Comparison of ENCODE assay signal across 1 cellular context in the genomic region with DNA sequence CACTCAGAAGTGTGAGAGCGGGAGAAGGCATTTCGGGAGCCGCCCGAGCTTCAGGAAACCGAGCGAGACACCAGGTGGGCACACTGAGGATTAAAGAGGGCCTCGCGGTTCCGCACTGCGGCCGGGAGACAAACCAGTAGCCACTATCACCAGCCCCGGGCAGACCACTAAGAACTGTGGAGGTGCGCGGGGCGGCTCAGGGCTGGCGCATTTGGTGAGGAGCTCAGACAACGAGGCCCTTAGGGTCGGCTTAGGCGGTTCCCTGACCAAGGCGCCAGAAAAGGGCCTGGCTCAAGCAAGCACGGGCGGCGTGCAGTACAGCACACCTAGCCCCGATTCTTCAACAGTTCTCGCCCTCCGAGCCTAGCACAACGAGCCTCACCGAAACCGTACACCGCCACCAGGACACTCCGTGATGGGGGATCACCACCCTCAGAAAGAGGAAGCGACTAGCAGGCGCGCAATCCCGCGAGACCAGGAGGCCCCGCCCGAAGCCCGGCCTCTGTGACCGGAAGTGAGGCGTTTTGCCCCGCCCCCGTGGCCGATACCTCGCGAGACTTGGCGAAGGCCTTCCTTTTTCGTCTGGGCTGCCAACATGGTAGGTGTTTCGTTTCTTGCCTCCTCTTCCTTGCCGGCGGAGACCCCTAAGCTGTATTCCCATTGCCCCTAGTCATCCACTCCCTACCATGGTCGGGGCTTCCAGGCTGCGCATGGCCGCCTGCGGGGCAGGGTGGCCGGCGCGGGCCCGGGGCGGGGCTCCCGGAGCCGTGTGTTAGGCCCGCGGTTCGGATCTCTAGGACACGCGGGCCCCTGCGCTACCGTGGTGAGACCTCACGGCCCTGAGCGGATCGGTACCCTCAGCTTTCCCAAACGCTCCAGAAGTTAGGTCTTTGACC.
A peak's percentile ranks its signal among the peaks of the same experiment; 100 is the strongest.
TF ChIP-seq lines count a peak whose summit lies in the region.

A gene (plus strand): TSS at position 574 of the 896 bp plus-strand sequence. CDS start 22 bp downstream, at position 596.
A gene with protein sequence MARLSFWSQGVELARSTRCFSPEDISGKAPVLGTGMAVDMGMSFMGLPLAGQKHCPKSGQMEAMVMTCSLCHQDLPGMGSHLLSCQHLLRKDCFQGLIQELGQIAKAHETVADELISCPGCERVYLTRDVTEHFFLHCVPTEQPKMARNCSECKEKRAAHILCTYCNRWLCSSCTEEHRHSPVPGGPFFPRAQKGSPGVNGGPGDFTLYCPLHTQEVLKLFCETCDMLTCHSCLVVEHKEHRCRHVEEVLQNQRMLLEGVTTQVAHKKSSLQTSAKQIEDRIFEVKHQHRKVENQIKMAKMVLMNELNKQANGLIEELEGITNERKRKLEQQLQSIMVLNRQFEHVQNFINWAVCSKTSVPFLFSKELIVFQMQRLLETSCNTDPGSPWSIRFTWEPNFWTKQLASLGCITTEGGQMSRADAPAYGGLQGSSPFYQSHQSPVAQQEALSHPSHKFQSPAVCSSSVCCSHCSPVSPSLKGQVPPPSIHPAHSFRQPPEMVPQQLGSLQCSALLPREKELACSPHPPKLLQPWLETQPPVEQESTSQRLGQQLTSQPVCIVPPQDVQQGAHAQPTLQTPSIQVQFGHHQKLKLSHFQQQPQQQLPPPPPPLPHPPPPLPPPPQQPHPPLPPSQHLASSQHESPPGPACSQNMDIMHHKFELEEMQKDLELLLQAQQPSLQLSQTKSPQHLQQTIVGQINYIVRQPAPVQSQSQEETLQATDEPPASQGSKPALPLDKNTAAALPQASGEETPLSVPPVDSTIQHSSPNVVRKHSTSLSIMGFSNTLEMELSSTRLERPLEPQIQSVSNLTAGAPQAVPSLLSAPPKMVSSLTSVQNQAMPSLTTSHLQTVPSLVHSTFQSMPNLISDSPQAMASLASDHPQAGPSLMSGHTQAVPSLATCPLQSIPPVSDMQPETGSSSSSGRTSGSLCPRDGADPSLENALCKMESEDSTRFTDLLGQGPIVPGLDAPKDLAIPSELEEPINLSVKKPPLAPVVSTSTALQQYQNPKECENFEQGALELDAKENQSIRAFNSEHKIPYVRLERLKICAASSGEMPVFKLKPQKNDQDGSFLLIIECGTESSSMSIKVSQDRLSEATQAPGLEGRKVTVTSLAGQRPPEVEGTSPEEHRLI (N-terminal part only) (minus strand): TSS at position 447 of the 896 bp plus-strand sequence. CDS start 10,391 bp downstream, outside the sequence.

TF ChIP-seq in K562, 482 proteins besides CTCF, POLR2A, EP300 and RAD21 (continued from another document and continues in another):
- TF ChIP-seq, protein P1, sequence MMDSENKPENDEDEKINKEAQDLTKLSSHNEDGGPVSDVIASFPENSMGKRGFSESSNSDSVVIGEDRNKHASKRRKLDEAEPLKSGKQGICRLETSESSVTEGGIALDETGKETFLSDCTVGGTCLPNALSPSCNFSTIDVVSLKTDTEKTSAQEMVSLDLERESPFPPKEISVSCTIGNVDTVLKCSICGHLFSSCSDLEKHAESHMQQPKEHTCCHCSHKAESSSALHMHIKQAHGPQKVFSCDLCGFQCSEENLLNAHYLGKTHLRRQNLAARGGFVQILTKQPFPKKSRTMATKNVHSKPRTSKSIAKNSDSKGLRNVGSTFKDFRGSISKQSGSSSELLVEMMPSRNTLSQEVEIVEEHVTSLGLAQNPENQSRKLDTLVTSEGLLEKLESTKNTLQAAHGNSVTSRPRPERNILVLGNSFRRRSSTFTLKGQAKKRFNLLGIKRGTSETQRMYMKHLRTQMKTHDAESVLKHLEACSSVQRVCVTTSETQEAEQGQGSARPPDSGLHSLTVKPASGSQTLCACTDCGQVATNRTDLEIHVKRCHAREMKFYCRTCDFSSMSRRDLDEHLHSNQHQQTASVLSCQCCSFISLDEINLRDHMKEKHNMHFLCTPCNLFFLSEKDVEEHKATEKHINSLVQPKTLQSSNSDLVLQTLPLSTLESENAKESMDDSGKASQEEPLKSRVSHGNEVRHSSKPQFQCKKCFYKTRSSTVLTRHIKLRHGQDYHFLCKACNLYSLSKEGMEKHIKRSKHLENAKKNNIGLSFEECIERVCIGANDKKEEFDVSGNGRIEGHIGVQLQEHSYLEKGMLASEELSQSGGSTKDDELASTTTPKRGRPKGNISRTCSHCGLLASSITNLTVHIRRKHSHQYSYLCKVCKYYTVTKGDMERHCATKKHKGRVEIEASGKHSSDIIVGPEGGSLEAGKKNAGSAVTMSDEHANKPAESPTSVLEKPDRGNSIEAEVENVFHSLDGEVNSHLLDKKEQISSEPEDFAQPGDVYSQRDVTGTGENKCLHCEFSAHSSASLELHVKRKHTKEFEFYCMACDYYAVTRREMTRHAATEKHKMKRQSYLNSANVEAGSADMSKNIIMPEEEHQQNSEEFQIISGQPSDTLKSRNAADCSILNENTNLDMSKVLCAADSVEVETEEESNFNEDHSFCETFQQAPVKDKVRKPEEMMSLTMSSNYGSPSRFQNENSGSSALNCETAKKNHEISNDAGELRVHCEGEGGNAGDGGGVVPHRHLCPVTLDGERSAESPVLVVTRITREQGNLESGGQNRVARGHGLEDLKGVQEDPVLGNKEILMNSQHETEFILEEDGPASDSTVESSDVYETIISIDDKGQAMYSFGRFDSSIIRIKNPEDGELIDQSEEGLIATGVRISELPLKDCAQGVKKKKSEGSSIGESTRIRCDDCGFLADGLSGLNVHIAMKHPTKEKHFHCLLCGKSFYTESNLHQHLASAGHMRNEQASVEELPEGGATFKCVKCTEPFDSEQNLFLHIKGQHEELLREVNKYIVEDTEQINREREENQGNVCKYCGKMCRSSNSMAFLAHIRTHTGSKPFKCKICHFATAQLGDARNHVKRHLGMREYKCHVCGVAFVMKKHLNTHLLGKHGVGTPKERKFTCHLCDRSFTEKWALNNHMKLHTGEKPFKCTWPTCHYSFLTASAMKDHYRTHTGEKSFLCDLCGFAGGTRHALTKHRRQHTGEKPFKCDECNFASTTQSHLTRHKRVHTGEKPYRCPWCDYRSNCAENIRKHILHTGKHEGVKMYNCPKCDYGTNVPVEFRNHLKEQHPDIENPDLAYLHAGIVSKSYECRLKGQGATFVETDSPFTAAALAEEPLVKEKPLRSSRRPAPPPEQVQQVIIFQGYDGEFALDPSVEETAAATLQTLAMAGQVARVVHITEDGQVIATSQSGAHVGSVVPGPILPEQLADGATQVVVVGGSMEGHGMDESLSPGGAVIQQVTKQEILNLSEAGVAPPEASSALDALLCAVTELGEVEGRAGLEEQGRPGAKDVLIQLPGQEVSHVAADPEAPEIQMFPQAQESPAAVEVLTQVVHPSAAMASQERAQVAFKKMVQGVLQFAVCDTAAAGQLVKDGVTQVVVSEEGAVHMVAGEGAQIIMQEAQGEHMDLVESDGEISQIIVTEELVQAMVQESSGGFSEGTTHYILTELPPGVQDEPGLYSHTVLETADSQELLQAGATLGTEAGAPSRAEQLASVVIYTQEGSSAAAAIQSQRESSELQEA (IDR thresholded peaks at IDR 0.05; ENCODE audit: low read depth) = no peak
- TF ChIP-seq, protein P2, sequence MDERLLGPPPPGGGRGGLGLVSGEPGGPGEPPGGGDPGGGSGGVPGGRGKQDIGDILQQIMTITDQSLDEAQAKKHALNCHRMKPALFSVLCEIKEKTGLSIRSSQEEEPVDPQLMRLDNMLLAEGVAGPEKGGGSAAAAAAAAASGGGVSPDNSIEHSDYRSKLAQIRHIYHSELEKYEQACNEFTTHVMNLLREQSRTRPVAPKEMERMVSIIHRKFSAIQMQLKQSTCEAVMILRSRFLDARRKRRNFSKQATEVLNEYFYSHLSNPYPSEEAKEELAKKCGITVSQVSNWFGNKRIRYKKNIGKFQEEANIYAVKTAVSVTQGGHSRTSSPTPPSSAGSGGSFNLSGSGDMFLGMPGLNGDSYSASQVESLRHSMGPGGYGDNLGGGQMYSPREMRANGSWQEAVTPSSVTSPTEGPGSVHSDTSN (CRISPR knock-in tag; IDR thresholded peaks at IDR 0.05; ENCODE audit: low read depth) = no peak
- TF ChIP-seq, protein P2 (tag; conservative IDR thresholded peaks at IDR 0.05; ENCODE audit: low read depth) = no peak
- TF ChIP-seq C11orf30 (IDR thresholded peaks at IDR 0.05; ENCODE audit: low read depth) (peak; percentile 66; the same call in 1 of the 2 replicates), FIP1L1 (IDR thresholded peaks at IDR 0.05; ENCODE audit: low read depth, low read length, poor library complexity, severe bottlenecking) (peak; percentile 39), HDAC1 (IDR thresholded peaks at IDR 0.05) (peak in 1 of 2 experiments; percentile 74; a peak in 2 of 4 replicates), MYC (IDR thresholded peaks at IDR 0.05; ENCODE audit: low read depth, low read length) (peak; percentile 87), MYC (CRISPR knock-in tag; IDR thresholded peaks at IDR 0.05; ENCODE audit: borderline replicate concordance, low read depth) (peak; percentile 60; the same call in 1 of the 2 replicates), ZNF586 (CRISPR knock-in tag; conservative IDR thresholded peaks at IDR 0.05) (no peak; the same call in 1 of the 2 replicates), STAT5A (IDR thresholded peaks at IDR 0.05; ENCODE audit: borderline replicate concordance, low read length) (no peak), ZNF133 (CRISPR knock-in tag; IDR thresholded peaks at IDR 0.05) (no peak), TFAM (CRISPR knock-in tag; conservative IDR thresholded peaks at IDR 0.05) (no peak), ZNF785 (CRISPR knock-in tag; IDR thresholded peaks at IDR 0.05) (no peak), ZNF445 (CRISPR knock-in tag; IDR thresholded peaks at IDR 0.05; ENCODE audit: low read depth) (no peak), HNRNPK (IDR thresholded peaks at IDR 0.05; ENCODE audit: low read depth, low read length, poor library complexity, severe bottlenecking) (no peak), MAZ (CRISPR knock-in tag; conservative IDR thresholded peaks at IDR 0.05 in 1 of 2, IDR thresholded peaks at IDR 0.05 in 1 of 2) (peak; percentile 64 to 69), ZNF253 (CRISPR knock-in tag; conservative IDR thresholded peaks at IDR 0.05) (no peak), MCM2 (IDR thresholded peaks at IDR 0.05; ENCODE audit: low read depth) (no peak), CAMTA2 (CRISPR knock-in tag; conservative IDR thresholded peaks at IDR 0.05) (no peak), ZC3H4 (CRISPR knock-in tag; IDR thresholded peaks at IDR 0.05; ENCODE audit: borderline replicate concordance) (peak; percentile 28), ZNF408 (CRISPR knock-in tag; IDR thresholded peaks at IDR 0.05; ENCODE audit: low read depth) (no peak), KDM1A (IDR thresholded peaks at IDR 0.05) (no peak)
- TF ChIP-seq, protein P3, sequence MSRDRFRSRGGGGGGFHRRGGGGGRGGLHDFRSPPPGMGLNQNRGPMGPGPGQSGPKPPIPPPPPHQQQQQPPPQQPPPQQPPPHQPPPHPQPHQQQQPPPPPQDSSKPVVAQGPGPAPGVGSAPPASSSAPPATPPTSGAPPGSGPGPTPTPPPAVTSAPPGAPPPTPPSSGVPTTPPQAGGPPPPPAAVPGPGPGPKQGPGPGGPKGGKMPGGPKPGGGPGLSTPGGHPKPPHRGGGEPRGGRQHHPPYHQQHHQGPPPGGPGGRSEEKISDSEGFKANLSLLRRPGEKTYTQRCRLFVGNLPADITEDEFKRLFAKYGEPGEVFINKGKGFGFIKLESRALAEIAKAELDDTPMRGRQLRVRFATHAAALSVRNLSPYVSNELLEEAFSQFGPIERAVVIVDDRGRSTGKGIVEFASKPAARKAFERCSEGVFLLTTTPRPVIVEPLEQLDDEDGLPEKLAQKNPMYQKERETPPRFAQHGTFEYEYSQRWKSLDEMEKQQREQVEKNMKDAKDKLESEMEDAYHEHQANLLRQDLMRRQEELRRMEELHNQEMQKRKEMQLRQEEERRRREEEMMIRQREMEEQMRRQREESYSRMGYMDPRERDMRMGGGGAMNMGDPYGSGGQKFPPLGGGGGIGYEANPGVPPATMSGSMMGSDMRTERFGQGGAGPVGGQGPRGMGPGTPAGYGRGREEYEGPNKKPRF (IDR thresholded peaks at IDR 0.05; ENCODE audit: low read depth, low read length) = no peak
- TF ChIP-seq, protein P4, sequence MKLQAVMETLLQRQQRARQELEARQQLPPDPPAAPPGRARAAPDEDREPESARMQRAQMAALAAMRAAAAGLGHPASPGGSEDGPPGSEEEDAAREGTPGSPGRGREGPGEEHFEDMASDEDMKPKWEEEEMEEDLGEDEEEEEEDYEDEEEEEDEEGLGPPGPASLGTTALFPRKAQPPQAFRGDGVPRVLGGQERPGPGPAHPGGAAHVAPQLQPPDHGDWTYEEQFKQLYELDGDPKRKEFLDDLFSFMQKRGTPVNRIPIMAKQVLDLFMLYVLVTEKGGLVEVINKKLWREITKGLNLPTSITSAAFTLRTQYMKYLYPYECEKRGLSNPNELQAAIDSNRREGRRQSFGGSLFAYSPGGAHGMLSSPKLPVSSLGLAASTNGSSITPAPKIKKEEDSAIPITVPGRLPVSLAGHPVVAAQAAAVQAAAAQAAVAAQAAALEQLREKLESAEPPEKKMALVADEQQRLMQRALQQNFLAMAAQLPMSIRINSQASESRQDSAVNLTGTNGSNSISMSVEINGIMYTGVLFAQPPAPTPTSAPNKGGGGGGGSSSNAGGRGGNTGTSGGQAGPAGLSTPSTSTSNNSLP (IDR thresholded peaks at IDR 0.05; ENCODE audit: borderline replicate concordance, low read depth, low read length) = no peak
- TF ChIP-seq, protein P5, sequence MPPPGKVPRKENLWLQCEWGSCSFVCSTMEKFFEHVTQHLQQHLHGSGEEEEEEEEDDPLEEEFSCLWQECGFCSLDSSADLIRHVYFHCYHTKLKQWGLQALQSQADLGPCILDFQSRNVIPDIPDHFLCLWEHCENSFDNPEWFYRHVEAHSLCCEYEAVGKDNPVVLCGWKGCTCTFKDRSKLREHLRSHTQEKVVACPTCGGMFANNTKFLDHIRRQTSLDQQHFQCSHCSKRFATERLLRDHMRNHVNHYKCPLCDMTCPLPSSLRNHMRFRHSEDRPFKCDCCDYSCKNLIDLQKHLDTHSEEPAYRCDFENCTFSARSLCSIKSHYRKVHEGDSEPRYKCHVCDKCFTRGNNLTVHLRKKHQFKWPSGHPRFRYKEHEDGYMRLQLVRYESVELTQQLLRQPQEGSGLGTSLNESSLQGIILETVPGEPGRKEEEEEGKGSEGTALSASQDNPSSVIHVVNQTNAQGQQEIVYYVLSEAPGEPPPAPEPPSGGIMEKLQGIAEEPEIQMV (tag; conservative IDR thresholded peaks at IDR 0.05; ENCODE audit: low read depth) = no peak
